In genomic region chr12:70002912-70003255, GRCh38 we compare ENCODE assay signal across 1 cellular context.
TF ChIP-seq lines count a peak whose summit lies in the region.

No MANE protein-coding gene starts in this region.

TF ChIP-seq in GM23338, 12 proteins besides CTCF, POLR2A, EP300 and RAD21 (continued from another document):
- TF ChIP-seq ZNF462 (CRISPR knock-in tag; IDR thresholded peaks at IDR 0.05) (no peak), REST (IDR thresholded peaks at IDR 0.05; ENCODE audit: unreplicated experiment) (no peak), CREB1 (CRISPR knock-in tag; IDR thresholded peaks at IDR 0.05; ENCODE audit: low read depth) (no peak), POLR2AphosphoS5 (IDR thresholded peaks at IDR 0.05; ENCODE audit: low read depth) (no peak), EZH2phosphoT487 (IDR thresholded peaks at IDR 0.05; ENCODE audit: unreplicated experiment) (no peak), EZH2 (IDR thresholded peaks at IDR 0.05; ENCODE audit: low read depth, unreplicated experiment) (no peak), STAT1 (IDR thresholded peaks at IDR 0.05; ENCODE audit: unreplicated experiment) (no peak), ZNF331 (CRISPR knock-in tag; IDR thresholded peaks at IDR 0.05; ENCODE audit: low read depth) (no peak)
